1 cellular context compared by ENCODE assay signal in genomic region chr6:161226005-161226964, GRCh38.
TF ChIP-seq lines count a peak whose summit lies in the region.

No MANE protein-coding gene starts in this region.

TF ChIP-seq in K562, 482 proteins besides CTCF, POLR2A, EP300 and RAD21 (continued from another document and continues in another):
- TF ChIP-seq REST (CRISPR knock-in tag; IDR thresholded peaks at IDR 0.05; ENCODE audit: low read depth) (no peak), ARID2 (IDR thresholded peaks at IDR 0.05) (peak; percentile 10; the same call in 1 of the 2 replicates), MBD2 (IDR thresholded peaks at IDR 0.05; ENCODE audit: borderline replicate concordance, low read depth) (peak; percentile 49; the same call in 1 of the 2 replicates), ZNF197 (CRISPR knock-in tag; IDR thresholded peaks at IDR 0.05; ENCODE audit: low read depth) (no peak), ZNF12 (CRISPR knock-in tag; IDR thresholded peaks at IDR 0.05) (no peak), VEZF1 (CRISPR knock-in tag; IDR thresholded peaks at IDR 0.05) (peak; percentile 61), HNRNPLL (IDR thresholded peaks at IDR 0.05; ENCODE audit: low read depth, low read length, poor library complexity, severe bottlenecking) (no peak), PRDM10 (IDR thresholded peaks at IDR 0.05; ENCODE audit: partially characterized antibody) (no peak), RBM39 (optimal IDR thresholded peaks at IDR 0.05; ENCODE audit: low read depth, low read length) (no peak), RBBP5 (IDR thresholded peaks at IDR 0.05; ENCODE audit: borderline replicate concordance, insufficient read depth, low read length, poor library complexity, severe bottlenecking) (no peak), ZNF398 (CRISPR knock-in tag; IDR thresholded peaks at IDR 0.05) (no peak), USF2 (CRISPR knock-in tag; IDR thresholded peaks at IDR 0.05) (no peak), SMARCA4 (IDR thresholded peaks at IDR 0.05) (peak; percentile 66; the same call in 1 of the 2 replicates), RBM22 (IDR thresholded peaks at IDR 0.05; ENCODE audit: low read depth, low read length, poor library complexity, severe bottlenecking) (no peak), SFPQ (IDR thresholded peaks at IDR 0.05; ENCODE audit: low read depth, low read length) (no peak), STAT5B (CRISPR knock-in tag; IDR thresholded peaks at IDR 0.05) (no peak), NCOA2 (IDR thresholded peaks at IDR 0.05; ENCODE audit: partially characterized antibody in 2 of 2) (no peak), ELK3 (CRISPR knock-in tag; IDR thresholded peaks at IDR 0.05) (peak; percentile 81; the same call in 1 of the 2 replicates), SMC3 (conservative IDR thresholded peaks at IDR 0.05; ENCODE audit: insufficient read depth, low read depth, low read length) (no peak), CBX2 (IDR thresholded peaks at IDR 0.05; ENCODE audit: insufficient read depth, low read length, poor library complexity, severe bottlenecking) (no peak), ZNF263 (CRISPR knock-in tag; IDR thresholded peaks at IDR 0.05; ENCODE audit: borderline replicate concordance) (peak; percentile 28; the same call in 1 of the 2 replicates), KAT8 (IDR thresholded peaks at IDR 0.05; ENCODE audit: low read depth) (no peak), ZFP36 (IDR thresholded peaks at IDR 0.05; ENCODE audit: low read depth, low read length, partially characterized antibody) (peak; percentile 3), ZNF551 (CRISPR knock-in tag; IDR thresholded peaks at IDR 0.05) (no peak), ZBTB1 (CRISPR knock-in tag; IDR thresholded peaks at IDR 0.05; ENCODE audit: borderline replicate concordance, low read depth) (no peak), MYNN (IDR thresholded peaks at IDR 0.05) (peak; percentile 31; the same call in 1 of the 2 replicates), MYNN (CRISPR knock-in tag; IDR thresholded peaks at IDR 0.05) (no peak), TBL1XR1 (IDR thresholded peaks at IDR 0.05; ENCODE audit: low read length in 2 of 2) (peak; percentile 50 to 72; a peak in 2 of 4 replicates), C11orf30 (IDR thresholded peaks at IDR 0.05; ENCODE audit: low read depth) (0 out of 2 replicates have a peak, but pooled peaks have one; percentile 13), ZFPM2 (CRISPR knock-in tag; IDR thresholded peaks at IDR 0.05) (no peak), CUX1 (CRISPR knock-in tag; IDR thresholded peaks at IDR 0.05) (no peak), IRF1 (CRISPR knock-in tag; IDR thresholded peaks at IDR 0.05; ENCODE audit: borderline replicate concordance) (no peak), POLR2H (tag; IDR thresholded peaks at IDR 0.05; ENCODE audit: low read depth) (no peak), ARNT (IDR thresholded peaks at IDR 0.05) (0 out of 4 replicates have a peak, but pooled peaks have one; percentile 15 to 47), SIN3B (IDR thresholded peaks at IDR 0.05; ENCODE audit: low read depth) (no peak), KLF13 (tag; IDR thresholded peaks at IDR 0.05; ENCODE audit: borderline replicate concordance, low read depth) (no peak)
